Comparison of ENCODE assay signal across 18 cellular contexts in genomic region chr4:6157926-6158325, GRCh38. TPM values are rescaled to one million over a fixed set of nuclear protein-coding genes. Genes with fewer than 3 reads are reported as not detected.
DNase-seq lines count a peak whose midpoint lies in the region; ATAC-seq, FAIRE-seq and TF ChIP-seq lines count a peak whose summit lies in the region.
"Had no signal": no experiment of that assay in that cellular context is flagged by ENCODE, and none has a peak within 500 bp of the region (broad histone marks: within the 10 kb centered on the region; RNA-seq: fewer than 3 reads in every experiment).

No MANE protein-coding gene starts in this region.

- WGBS in H1 (ENCODE audit: extremely low coverage in 1 of 2, insufficient coverage in 1 of 2, insufficient read length in 1 of 2, insufficient replicate concordance in 2 of 2, low coverage in 1 of 2, low lambda C conversion rate in 2 of 2, missing lambda C conversion rate in 1 of 2), 2 experiments, result 90% methylated on average over 9 of the region's 9 CpGs; no CpG with 5 or more reads in 1 of the 2 experiments
- WGBS in neuronal stem cell (ENCODE audit: extremely low coverage in 2 of 2, insufficient read length in 2 of 2, insufficient replicate concordance in 1 of 2), 2 donors, result no CpG with 5 or more reads among the region's 9 CpGs

- H3K23me2 ChIP-seq in H1 (ENCODE audit: low read depth, low read length), result peaks cover 4% of the 10 kb centered on the region; the same call in 1 of the 2 replicates

- POLR2A ChIA-PET in H1 (lab: Charles Lee; ENCODE audit: partially characterized antibody), result interaction anchor here (0.6 kb wide), 1 partner anchor 38 kb away, joined by 3 read pairs; no protein-coding TSS in a partner anchor

- H3K27ac ChIP-seq in H1 (ENCODE audit: low read depth, low read length), result no peak overlapping the region
- no peak overlapping the region for H3K27ac ChIP-seq in neuronal stem cell (replicated peaks; ENCODE audit: low read length)
- H3K27ac ChIP-seq in temporal lobe (ENCODE audit: low read depth, low read length), result peak overlapping the region; percentile 34
- H3K27ac ChIP-seq: GM23248 had no signal

- H3K14ac ChIP-seq in H1 (ENCODE audit: insufficient read length) (no peak overlapping the region), neuronal stem cell (ENCODE audit: low read length) (no peak overlapping the region)

- CTCF ChIA-PET in H1 (lab: Charles Lee; ENCODE audit: partially characterized antibody), result interaction anchor here (0.9 to 1.0 kb wide), 2 partner anchors 70 to 141 kb away, joined by 3 to 4 read pairs; no protein-coding TSS in a partner anchor

- H2AK5ac ChIP-seq in H1 (ENCODE audit: low read depth, low read length), result no peak overlapping the region
- no peak overlapping the region for H2AK5ac ChIP-seq in neuronal stem cell (ENCODE audit: low read depth, low read length)

- ATAC-seq in HG02678 (IDR thresholded peaks at IDR 0.05; ENCODE audit: unreplicated experiment), result no peak
- ATAC-seq: CD8-positive, alpha-beta T cell; HCT116 had no signal

- TF ChIP-seq POLR2A in H1 (IDR thresholded peaks at IDR 0.05; ENCODE audit: control extremely low read depth in 1 of 2, low read depth in 2 of 2, low read length in 2 of 2), result no peak

- H2BK120ac ChIP-seq in H1 (replicated peaks; ENCODE audit: low read depth, low read length) (no peak overlapping the region), neuronal stem cell (ENCODE audit: low read depth, low read length) (no peak overlapping the region)

- H4K20me1 ChIP-seq in H1 (replicated peaks in 1 of 2; ENCODE audit: control insufficient read depth in 1 of 2, insufficient read depth in 2 of 2, low read length in 2 of 2), result no peaks in the 10 kb centered on the region

- no peak overlapping the region for H3K56ac ChIP-seq in H1 (replicated peaks; ENCODE audit: insufficient read length, low read depth, low read length)

- H4K5ac ChIP-seq in H1 (ENCODE audit: insufficient read length, low read depth, low read length), result no peak overlapping the region

- H3K36me3 ChIP-seq in H1 (ENCODE audit: control insufficient read depth in 2 of 4, insufficient read depth in 4 of 4, low read length in 3 of 4), result no peaks in the 10 kb centered on the region
- no peaks in the 10 kb centered on the region for H3K36me3 ChIP-seq in neuronal stem cell (replicated peaks in 1 of 2; ENCODE audit: control insufficient read depth in 2 of 2, insufficient read depth in 2 of 2, low read length in 2 of 2)

- H4K91ac ChIP-seq in H1 (replicated peaks; ENCODE audit: insufficient read length, low read length) (no peak overlapping the region), neuronal stem cell (ENCODE audit: low read depth, low read length, poor library complexity) (no peak overlapping the region)

- H3K4me2 ChIP-seq in H1 (ENCODE audit: insufficient read depth in 1 of 2, low read depth in 2 of 2, low read length in 2 of 2), result no peak overlapping the region
- H3K4me2 ChIP-seq in neuronal stem cell (ENCODE audit: insufficient read depth, low read length, poor library complexity, severe bottlenecking), result no peak overlapping the region

- TF ChIP-seq CTCF in H1 (IDR thresholded peaks at IDR 0.05; ENCODE audit: control extremely low read depth in 1 of 3, insufficient read depth in 1 of 3, low read depth in 1 of 3, low read length in 3 of 3), result no peak

- no peak for DNase-seq in H1 (ENCODE audit: low read depth in 1 of 2, low spot score in 2 of 2)
- no peak for DNase-seq in neuronal stem cell (ENCODE audit: low spot score)
- DNase-seq in kidney glomerular epithelial cell (lab: John Stamatoyannopoulos, UW), result no peak
- no peak for DNase-seq in NCI-H1417 treated with DMSO at 0.1 percent for 48 hours (lab: John Stamatoyannopoulos, UW)
- DNase-seq: C1 segment of cervical spinal cord; Caco-2; CD8-positive, alpha-beta T cell; DMS153; DND-41; GM23248; H9 had no signal

- H3K23ac ChIP-seq in H1 (ENCODE audit: insufficient read length) (no peak overlapping the region), neuronal stem cell (ENCODE audit: low read depth, low read length, poor library complexity) (no peak overlapping the region)

- H3K4me1 ChIP-seq in H1 (replicated peaks in 1 of 4; ENCODE audit: control insufficient read depth in 3 of 4, insufficient read depth in 4 of 4, low read length in 3 of 4), result peaks cover 9 to 14% (median 11%) of the 10 kb centered on the region in 4 experiments
- peaks cover 0 to 8% of the 10 kb centered on the region in 2 donors for H3K4me1 ChIP-seq in neuronal stem cell (ENCODE audit: control insufficient read depth in 2 of 2, insufficient read depth in 1 of 2, low read depth in 1 of 2, low read length in 2 of 2)
- H3K4me1 ChIP-seq: Caco-2 had no signal

- TF ChIP-seq EP300 in H1 (IDR thresholded peaks at IDR 0.05; ENCODE audit: borderline replicate concordance in 1 of 2, low read depth in 2 of 2, low read length in 2 of 2), result no peak

- H2BK15ac ChIP-seq in H1 (ENCODE audit: low read length), result no peak overlapping the region
- H2BK15ac ChIP-seq in neuronal stem cell (ENCODE audit: low read length), result no peak overlapping the region

- no peaks in the 10 kb centered on the region for H3K9me3 ChIP-seq in H1 (ENCODE audit: insufficient read depth in 2 of 2, low read depth in 1 of 2, low read length in 1 of 2)
- peaks cover 0 to 2% of the 10 kb centered on the region in 2 donors for H3K9me3 ChIP-seq in neuronal stem cell (replicated peaks in 1 of 2; ENCODE audit: control insufficient read depth in 2 of 2, insufficient read depth in 1 of 2, low read depth in 1 of 2, low read length in 2 of 2)
- H3K9me3 ChIP-seq: Caco-2 had no signal

- H3K4me3 ChIP-seq in H1 (ENCODE audit: extremely low read depth in 1 of 4, insufficient read depth in 2 of 4, low read depth in 3 of 4, low read length in 4 of 4), result no peak overlapping the region
- H3K4me3 ChIP-seq in neuronal stem cell (ENCODE audit: low read length in 2 of 2), result peak overlapping the region in 1 of 2 donors; percentile 51
- H3K4me3 ChIP-seq: GM23248 had no signal

- no peaks in the 10 kb centered on the region for H3K79me2 ChIP-seq in H1 (ENCODE audit: control insufficient read depth in 1 of 2, insufficient read depth in 2 of 2, low read length in 2 of 2)

- no peak overlapping the region for H2BK12ac ChIP-seq in H1 (ENCODE audit: low read depth, low read length)
- H2BK12ac ChIP-seq in neuronal stem cell (ENCODE audit: low read length), result no peak overlapping the region

- H3K27me3 ChIP-seq in H1 (replicated peaks in 1 of 4; ENCODE audit: control insufficient read depth in 3 of 4, extremely low read depth in 1 of 4, insufficient read depth in 3 of 4, low read length in 3 of 4), result no peaks in the 10 kb centered on the region
- H3K27me3 ChIP-seq in neuronal stem cell (ENCODE audit: control insufficient read depth in 3 of 3, insufficient read depth in 3 of 3, low read depth in 1 of 3, low read length in 3 of 3), result peaks cover 0 to 29% (median 0%) of the 10 kb centered on the region in 3 experiments

- H3K18ac ChIP-seq in H1 (ENCODE audit: extremely low read depth, low read length) (no peak overlapping the region), neuronal stem cell (ENCODE audit: low read length) (peak overlapping the region; percentile 0)

- H4K8ac ChIP-seq in H1 (ENCODE audit: extremely low read depth, insufficient read depth, low read length) (no peak overlapping the region), neuronal stem cell (ENCODE audit: low read depth, low read length) (no peak overlapping the region)

- H2BK20ac ChIP-seq in H1 (ENCODE audit: low read length), result no peak overlapping the region

- H3K4ac ChIP-seq in H1 (replicated peaks; ENCODE audit: insufficient read length, low read depth, low read length) (peak overlapping the region; percentile 80), neuronal stem cell (ENCODE audit: low read length) (no peak overlapping the region)

- H3K9ac ChIP-seq in H1 (replicated peaks in 1 of 4; ENCODE audit: extremely low read depth in 1 of 4, low read depth in 3 of 4, low read length in 3 of 4), result no peak overlapping the region
- H3K9ac ChIP-seq in neuronal stem cell (ENCODE audit: low read depth, low read length, poor library complexity), result no peak overlapping the region
- H3K9ac ChIP-seq: GM23248 had no signal

- H2AFZ ChIP-seq in H1 (ENCODE audit: low read length) (no peak overlapping the region), neuronal stem cell (ENCODE audit: low read length) (no peak overlapping the region)
- H2AFZ ChIP-seq: GM23248 had no signal

- no peak overlapping the region; the same call in 1 of the 2 replicates for H2BK5ac ChIP-seq in H1 (ENCODE audit: low read depth, low read length)
- no peak overlapping the region for H2BK5ac ChIP-seq in neuronal stem cell (ENCODE audit: low read length)

- no peak for FAIRE-seq in H1 (lab: Jason Lieb, UNC)
- FAIRE-seq: G401.6, GM19239 had no signal

- H3K79me1 ChIP-seq in H1 (ENCODE audit: low read depth, low read length) (no peaks in the 10 kb centered on the region; the same call in 1 of the 2 replicates), neuronal stem cell (ENCODE audit: low read depth, low read length) (no peaks in the 10 kb centered on the region)

- no peak for TF ChIP-seq RAD21 in H1 (IDR thresholded peaks at IDR 0.05 in 1 of 2, conservative IDR thresholded peaks at IDR 0.05 in 1 of 2; ENCODE audit: low read depth in 2 of 2, low read length in 2 of 2)

TF ChIP-seq in H1, 55 proteins besides CTCF, POLR2A, EP300 and RAD21 (continues in another document):
- TF ChIP-seq POU5F1 (IDR thresholded peaks at IDR 0.05; ENCODE audit: low read depth, low read length), result no peak
- TF ChIP-seq BCL11A (IDR thresholded peaks at IDR 0.05; ENCODE audit: low read depth in 2 of 2, low read length in 2 of 2), result no peak
- no peak for TF ChIP-seq EGR1 (IDR thresholded peaks at IDR 0.05; ENCODE audit: borderline replicate concordance, low read depth, low read length)
- TF ChIP-seq JUN (IDR thresholded peaks at IDR 0.05; ENCODE audit: low read depth, low read length), result no peak
- no peak for TF ChIP-seq SIN3A (conservative IDR thresholded peaks at IDR 0.05 in 1 of 2, IDR thresholded peaks at IDR 0.05 in 1 of 2; ENCODE audit: low read depth in 1 of 2, low read length in 2 of 2)
- no peak for TF ChIP-seq ZNF274 (IDR thresholded peaks at IDR 0.05; ENCODE audit: borderline replicate concordance, extremely low read depth, low read length)
- TF ChIP-seq YY1 (IDR thresholded peaks at IDR 0.05; ENCODE audit: low read depth, low read length), result no peak
- no peak for TF ChIP-seq SIX5 (IDR thresholded peaks at IDR 0.05; ENCODE audit: low read depth, low read length)

RNA-seq across cellular contexts. Expression of gene JAKMIP1, which starts 42.4 kb away (rescaled TPM):
- 3.9 and 4.4 TPM in 2 replicates for total RNA-seq in H1 (2021; fragmentation: NEBNext Ultra II Directional; extraction: Animal tissue kit (Norgen Biotek cat#: 25700))
- 2.5 and 2.7 TPM in 2 replicates for polyA plus RNA-seq in H1 (2011; rRNA removed)
- polyA plus RNA-seq in H1 (2011; cell fraction: cytosol; rRNA removed), result 4.6 TPM
- 6.6 TPM for polyA plus RNA-seq in H1 (2011; cell fraction: nucleus; rRNA removed)
- polyA plus RNA-seq in H1 (2012, experiment 1 of 2), result 3.2 to 4.2 TPM (median 3.3 TPM) in 4 replicates
- 0.80 TPM for polyA plus RNA-seq in H1 (2012, experiment 2 of 2)
- 1.5 TPM for polyA plus RNA-seq in H1 (2013, experiment 1 of 2)
- 1.5 TPM for polyA plus RNA-seq in H1 (2013, experiment 2 of 2)
- 1.5 and 1.9 TPM in 2 replicates for polyA minus RNA-seq in H1 (2011; rRNA and poly(A)+ RNA removed)
- polyA minus RNA-seq in H1 (2011; cell fraction: cytosol; rRNA and poly(A)+ RNA removed), result 3.4 TPM
- 9.3 TPM for polyA minus RNA-seq in H1 (2011; cell fraction: nucleus; rRNA and poly(A)+ RNA removed)
- polyA plus RNA-seq in neuronal stem cell (2013, experiment 1 of 2), result 2.2 TPM
- 2.1 TPM for polyA plus RNA-seq in neuronal stem cell (2013, experiment 2 of 2)
- 22.9 TPM for total RNA-seq in temporal lobe
- total RNA-seq: A673, Caco-2, GM23248 had no signal
- polyA plus RNA-seq: BJ, GM23248 had no signal
